ENCODE assay signal across 10 cellular contexts in genomic region chr20:62551408-62552323, GRCh38.
A peak's percentile ranks its signal among the peaks of the same experiment; 100 is the strongest.
DNase-seq lines count a peak whose midpoint lies in the region; ATAC-seq and TF ChIP-seq lines count a peak whose summit lies in the region.
"Had no signal": no experiment of that assay in that cellular context is flagged by ENCODE, and none has a peak within 500 bp of the region (broad histone marks: within the 10 kb centered on the region; RNA-seq: fewer than 3 reads in every experiment).

No MANE protein-coding gene starts in this region.

- no peaks in the 10 kb centered on the region for H4K20me1 ChIP-seq in IMR-90 (ENCODE audit: insufficient read depth, low read length)

- no peak overlapping the region for H3K18ac ChIP-seq in IMR-90 (ENCODE audit: low read depth, low read length)

- WGBS in IMR-90 (ENCODE audit: extremely low coverage in 2 of 2, insufficient read length in 1 of 2), 2 experiments = 38% methylated on average over 6 of the region's 47 CpGs; no CpG with 5 or more reads in 1 of the 2 experiments
- 18% methylated on average over 47 of the region's 47 CpGs for WGBS in right cardiac atrium
- 24 to 26% methylated on average over 47 of the region's 47 CpGs for WGBS in sigmoid colon, 2 donors

- intact Hi-C loops in CD4-positive, alpha-beta memory T cell (cut with micrococcal nuclease) = no loop called here
- intact Hi-C loops in IMR-90 (cut with micrococcal nuclease) (no loop called here), right cardiac atrium (cut with DNase I) (no loop called here), sigmoid colon (cut with DNase I) (loop anchor here (10.0 kb wide), 1 partner anchor 243 kb away; the partner anchor contains the start of gene MRGBP)

- H2BK5ac ChIP-seq in IMR-90 (ENCODE audit: low read depth, low read length, poor library complexity, severe bottlenecking) = no peak overlapping the region

- no peak overlapping the region for H2BK20ac ChIP-seq in IMR-90 (ENCODE audit: low read depth, low read length)

- H2AK9ac ChIP-seq in IMR-90 (replicated peaks; ENCODE audit: low read depth, low read length, poor library complexity) = no peak overlapping the region

- H3K9ac ChIP-seq in IMR-90 (ENCODE audit: low read depth, low read length) = no peak overlapping the region

- H3K27me3 ChIP-seq in CD4-positive, alpha-beta memory T cell (ENCODE audit: insufficient read depth, low read length) = no peaks in the 10 kb centered on the region
- H3K27me3 ChIP-seq in IMR-90 (ENCODE audit: control insufficient read depth, insufficient read depth, low read length) (peaks cover 79% of the 10 kb centered on the region), right cardiac atrium (ENCODE audit: control insufficient read depth, insufficient read depth) (no peaks in the 10 kb centered on the region), sigmoid colon (peaks cover 0 to 39% (median 6%) of the 10 kb centered on the region in 3 donors)

- no peak overlapping the region for H3K4me2 ChIP-seq in IMR-90 (ENCODE audit: low read depth, low read length)

- peaks cover 1 to 16% (median 4%) of the 10 kb centered on the region in 4 donors for H3K4me1 Mint-ChIP-seq in CD4-positive, alpha-beta memory T cell

- H4K91ac ChIP-seq in IMR-90 (ENCODE audit: insufficient read depth, low read depth, low read length) = no peak overlapping the region

- no TSS peak for BruUV-seq in IMR-90 (replicated peaks; lab: Mats Ljungman, UMichigan)

- no peak for TF ChIP-seq EP300 in sigmoid colon (IDR thresholded peaks at IDR 0.05)

- H3K4ac ChIP-seq in IMR-90 (ENCODE audit: low read depth, low read length) = no peak overlapping the region

- peak overlapping the region in 7 of 8 donors; percentile 15 to 73 (median 34) for H3K4me3 Mint-ChIP-seq in CD4-positive, alpha-beta memory T cell

- TF ChIP-seq CTCF in IMR-90 (conservative IDR thresholded peaks at IDR 0.05; ENCODE audit: low read depth, low read length) = no peak
- no peak for TF ChIP-seq CTCF in sigmoid colon (IDR thresholded peaks at IDR 0.05)

- no peak overlapping the region for H3K23ac ChIP-seq in IMR-90 (ENCODE audit: low read depth, low read length)

- no peaks in the 10 kb centered on the region for H3K79me1 ChIP-seq in IMR-90 (ENCODE audit: low read depth in 1 of 2, low read length in 2 of 2)

- no peak overlapping the region for H2AK5ac ChIP-seq in IMR-90 (ENCODE audit: low read depth, low read length)

- H3K9me3 ChIP-seq in CD4-positive, alpha-beta memory T cell (ENCODE audit: control insufficient read depth in 1 of 2, low read length in 2 of 2) = no peaks in the 10 kb centered on the region
- no peaks in the 10 kb centered on the region for H3K9me3 ChIP-seq in IMR-90 (ENCODE audit: control insufficient read depth, insufficient read depth, low read length)
- H3K9me3 ChIP-seq in right cardiac atrium (ENCODE audit: control insufficient read depth, low read length) = no peaks in the 10 kb centered on the region
- no peaks in the 10 kb centered on the region for H3K9me3 ChIP-seq in sigmoid colon

- no peak overlapping the region for H4K5ac ChIP-seq in IMR-90 (ENCODE audit: low read depth, low read length)

- no peaks in the 10 kb centered on the region for H3K36me3 ChIP-seq in CD4-positive, alpha-beta memory T cell (ENCODE audit: insufficient read depth, low read length)
- H3K36me3 ChIP-seq in IMR-90 (ENCODE audit: control insufficient read depth, insufficient read depth, low read length) (no peaks in the 10 kb centered on the region), sigmoid colon (no peaks in the 10 kb centered on the region)

- no peak overlapping the region for H3K27ac ChIP-seq in CD4-positive, alpha-beta memory T cell (ENCODE audit: low read depth, low read length)
- H3K27ac ChIP-seq in IMR-90 (ENCODE audit: insufficient read depth, low read length) (no peak overlapping the region), right cardiac atrium (ENCODE audit: low read length) (peak overlapping the region; percentile 85), sigmoid colon (peak overlapping the region; percentile 91 to 97 (median 94))

- no peaks in the 10 kb centered on the region for H3K36me3 Mint-ChIP-seq in CD4-positive, alpha-beta memory T cell

- peak overlapping the region; percentile 23 for H2AFZ ChIP-seq in IMR-90 (replicated peaks; ENCODE audit: low read length, poor library complexity)

- CTCF ChIA-PET in CD4-positive, alpha-beta memory T cell (lab: Charles Lee; ENCODE audit: partially characterized antibody) = no interaction called here
- CTCF ChIA-PET in IMR-90 (lab: Yijun Ruan, JAX) = no interaction called here

- in situ Hi-C loops in IMR-90 (cut with MboI; ENCODE audit: low sequenced_read_pairs) = no loop called here

- H3K4me1 ChIP-seq in CD4-positive, alpha-beta memory T cell (ENCODE audit: insufficient read depth, low read length) = peaks cover 4% of the 10 kb centered on the region
- H3K4me1 ChIP-seq in IMR-90 (ENCODE audit: control insufficient read depth, insufficient read depth, low read length) (no peaks in the 10 kb centered on the region), right cardiac atrium (ENCODE audit: control insufficient read depth, insufficient read depth, low read length) (no peaks in the 10 kb centered on the region), sigmoid colon (peaks cover 0 to 100% (median 90%) of the 10 kb centered on the region in 4 donors)

- POLR2A ChIA-PET in CD4-positive, alpha-beta memory T cell (lab: Charles Lee; ENCODE audit: partially characterized antibody) = no interaction called here
- POLR2A ChIA-PET in IMR-90 (lab: Charles Lee; ENCODE audit: unreplicated experiment) = no interaction called here

- H3K9me1 ChIP-seq in IMR-90 (ENCODE audit: insufficient read depth, low read length) = no peaks in the 10 kb centered on the region

- H3K56ac ChIP-seq in IMR-90 (ENCODE audit: extremely low read depth, insufficient read depth, low read length) = no peak overlapping the region

- DNase-seq in CD4-positive, alpha-beta memory T cell = peak in 3 of 5 donors; percentile 2 to 11 (median 9)
- DNase-seq in IMR-90 (no peak), right cardiac atrium (no peak), sigmoid colon (no peak), NCI-H748 (lab: John Stamatoyannopoulos, UW; ENCODE audit: unreplicated experiment) (no peak)
- no peak for DNase-seq in stimulated activated CD4-positive, alpha-beta T cell treated with anti-CD3 and anti-CD28 coated beads, Interleukin-15, amount 100 ng/mL, for 24 hours
- DNase-seq: NCI-H2029 had no signal

- no peak overlapping the region for H2BK15ac ChIP-seq in IMR-90 (ENCODE audit: low read depth, low read length)

- peaks cover 16 to 28% of the 10 kb centered on the region in 2 donors for H3K27me3 Mint-ChIP-seq in CD4-positive, alpha-beta memory T cell

- ATAC-seq in IMR-90 (ENCODE audit: low read depth) = no peak
- ATAC-seq in right cardiac atrium = no peak
- ATAC-seq in GM21367 (IDR thresholded peaks at IDR 0.05; ENCODE audit: unreplicated experiment) = no peak
- no peak for ATAC-seq in HG02884 (IDR thresholded peaks at IDR 0.05; ENCODE audit: unreplicated experiment)

- no peak overlapping the region for H4K8ac ChIP-seq in IMR-90 (ENCODE audit: low read depth in 2 of 2, low read length in 2 of 2)

- no peak overlapping the region for H3K14ac ChIP-seq in IMR-90 (replicated peaks; ENCODE audit: low read depth, low read length)

- no peak overlapping the region for H3K4me3 ChIP-seq in CD4-positive, alpha-beta memory T cell (ENCODE audit: low read length in 2 of 2)
- H3K4me3 ChIP-seq in IMR-90 (ENCODE audit: insufficient read depth, low read depth, low read length) = no peak overlapping the region
- H3K4me3 ChIP-seq in right cardiac atrium (ENCODE audit: low read length) = peak overlapping the region; percentile 64
- peak overlapping the region; percentile 55 to 85 (median 78) for H3K4me3 ChIP-seq in sigmoid colon

- no peak overlapping the region for H2BK120ac ChIP-seq in IMR-90 (ENCODE audit: low read depth, low read length)

- no peak overlapping the region for H3K27ac Mint-ChIP-seq in CD4-positive, alpha-beta memory T cell
- H3K27ac Mint-ChIP-seq: progenitor cell of endocrine pancreas had no signal

- dilution Hi-C loops in IMR-90 (cut with HindIII; ENCODE audit: low sequenced_read_pairs, unreplicated experiment) = no loop called here

- TF ChIP-seq POLR2A in IMR-90 (IDR thresholded peaks at IDR 0.05; ENCODE audit: low read depth, low read length) (no peak), sigmoid colon (IDR thresholded peaks at IDR 0.05) (no peak)

- no peak for TF ChIP-seq RAD21 in IMR-90 (IDR thresholded peaks at IDR 0.05; ENCODE audit: low read length)

- H3K9me3 Mint-ChIP-seq in CD4-positive, alpha-beta memory T cell = peaks cover 0 to 5% (median 0%) of the 10 kb centered on the region in 8 donors

TF ChIP-seq in IMR-90, 13 proteins besides CTCF, POLR2A, EP300 and RAD21 (continues in another document):
- TF ChIP-seq CHD1 (IDR thresholded peaks at IDR 0.05; ENCODE audit: low read depth, low read length) = no peak
- TF ChIP-seq FOS (IDR thresholded peaks at IDR 0.05; ENCODE audit: low read depth, low read length) = no peak
- TF ChIP-seq MAFK (IDR thresholded peaks at IDR 0.05; ENCODE audit: low read depth, low read length) = no peak
- TF ChIP-seq RCOR1 (IDR thresholded peaks at IDR 0.05; ENCODE audit: insufficient replicate concordance, low read length) = no peak
- TF ChIP-seq RFX5 (IDR thresholded peaks at IDR 0.05; ENCODE audit: low read depth, low read length) = no peak
- no peak for TF ChIP-seq SMC3 (IDR thresholded peaks at IDR 0.05; ENCODE audit: low read depth, low read length)
- TF ChIP-seq ELK1 (IDR thresholded peaks at IDR 0.05; ENCODE audit: borderline replicate concordance, low read depth, low read length) = no peak
- TF ChIP-seq BHLHE40 (IDR thresholded peaks at IDR 0.05; ENCODE audit: low read depth, low read length) = no peak
- TF ChIP-seq MXI1 (IDR thresholded peaks at IDR 0.05; ENCODE audit: borderline replicate concordance, low read depth, low read length) = no peak
- no peak for TF ChIP-seq MAZ (IDR thresholded peaks at IDR 0.05; ENCODE audit: borderline replicate concordance, low read depth, low read length)
- TF ChIP-seq CEBPB (IDR thresholded peaks at IDR 0.05; ENCODE audit: low read depth, low read length) = no peak
- no peak for TF ChIP-seq NFE2L2 (IDR thresholded peaks at IDR 0.05; ENCODE audit: low read depth, low read length)

Comparison
In these comparisons a context has a peak if more than half of its experiments do, and no peak if none do; other contexts are left out.
1. DNase-seq: peak in CD4-positive, alpha-beta memory T cell (3 of 5); none in IMR-90 (single experiment), right cardiac atrium (0 of 3), sigmoid colon (single experiment), NCI-H748 (single experiment) and stimulated activated CD4-positive, alpha-beta T cell treated with anti-CD3 and anti-CD28 coated beads, Interleukin-15, amount 100 ng/mL, for 24 hours (single experiment).
2. H3K27ac ChIP-seq: peak in right cardiac atrium (single experiment) and sigmoid colon (4 of 4); none in CD4-positive, alpha-beta memory T cell (single experiment) and IMR-90 (single experiment).
3. H3K4me3 ChIP-seq: peak in right cardiac atrium (single experiment) and sigmoid colon (4 of 4); none in CD4-positive, alpha-beta memory T cell (0 of 2) and IMR-90 (single experiment).